Comparison of ENCODE assay signal across 8 cellular contexts in the genomic region with DNA sequence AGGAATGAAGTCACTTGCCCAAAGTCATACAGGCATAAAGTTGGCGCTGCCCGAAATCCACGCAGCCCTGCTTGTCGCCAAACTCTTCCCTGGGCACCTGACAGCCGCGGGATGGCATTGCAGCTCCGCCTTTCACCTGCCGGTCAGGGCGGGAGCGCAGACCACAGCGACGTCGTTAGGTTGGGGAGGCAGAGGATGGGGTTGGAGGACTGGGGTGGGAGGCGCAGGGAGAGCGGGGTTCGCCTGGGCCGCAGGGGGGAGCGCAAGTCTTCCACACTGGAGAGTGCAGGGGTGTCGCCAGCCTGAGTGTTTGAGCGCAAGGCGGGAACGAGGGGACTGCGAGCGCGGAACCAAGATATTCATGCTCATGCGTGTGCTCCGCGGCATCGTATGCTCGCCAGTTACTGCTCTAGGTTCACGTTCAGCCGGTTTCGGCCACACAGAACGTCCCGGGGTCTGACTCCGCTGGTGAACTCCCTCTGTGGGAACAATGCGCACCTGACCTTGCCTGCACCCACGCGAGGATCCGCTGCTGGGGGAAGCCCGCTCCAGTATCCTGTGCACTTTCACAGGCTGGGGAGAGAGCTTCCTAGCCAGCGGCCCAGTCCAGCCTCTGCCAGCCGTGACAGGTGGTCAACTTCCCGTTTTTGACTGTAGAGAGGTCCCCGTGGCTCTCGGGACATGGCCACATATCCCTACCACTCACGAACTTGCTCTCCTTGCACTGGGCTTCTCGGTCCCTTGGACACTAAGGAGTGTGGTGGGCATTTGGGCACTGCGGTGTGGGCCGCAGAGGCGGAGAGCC. TPM values are rescaled to one million over a fixed set of nuclear protein-coding genes. Genes with fewer than 3 reads are reported as not detected.
DNase-seq lines count a peak whose midpoint lies in the region; ATAC-seq and TF ChIP-seq lines count a peak whose summit lies in the region.

No MANE protein-coding gene starts in this region.

- POLR2A ChIA-PET in WTC11 (lab: Charles Lee), result interaction anchor here (0.6 to 0.7 kb wide), 3 partner anchors 37 to 1076 kb away, joined by 3 to 13 read pairs (median 4); no protein-coding TSS in a partner anchor

- H3K27me3 ChIP-seq in HAP-1 (ENCODE audit: low read depth), result peaks cover 13% of the 10 kb centered on the region
- no peaks in the 10 kb centered on the region for H3K27me3 ChIP-seq in SJCRH30

- DNase-seq in HAP-1 (ENCODE audit: low spot score in 2 of 2) (peak in 1 of 2 experiments; percentile 44), WTC11 (ENCODE audit: low spot score) (peak; percentile 69), head of caudate nucleus (peak; percentile 33 to 85 (median 70)), posterior cingulate gyrus (peak; percentile 43 to 94 (median 62)), cortex of kidney (lab: John Stamatoyannopoulos, UW) (no peak), SJCRH30 (no peak)

- in situ Hi-C loops in HAP-1 (cut with MboI; ENCODE audit: low sequenced_read_pairs), result no loop called here

- TF ChIP-seq CTCF in C4-2B (conservative IDR thresholded peaks at IDR 0.05), result peak; percentile 26
- TF ChIP-seq CTCF in WTC11 (IDR thresholded peaks at IDR 0.05), result no peak

- H3K27me3 Mint-ChIP-seq in WTC11 (ENCODE audit: low read depth), result peaks cover 58% of the 10 kb centered on the region

- H3K36me3 Mint-ChIP-seq in WTC11, result no peaks in the 10 kb centered on the region

- H3K9me3 Mint-ChIP-seq in WTC11, result no peaks in the 10 kb centered on the region

- CTCF ChIA-PET in WTC11 (lab: Charles Lee), result interaction anchor here (0.6 to 7.4 kb wide), 16 partner anchors 8 to 597 kb away, joined by 3 to 80 read pairs (median 6); partner anchors contain the start of gene DIS3L2

- ATAC-seq in WTC11 (peak; percentile 43), GM19351 (IDR thresholded peaks at IDR 0.05; ENCODE audit: unreplicated experiment) (no peak)

- peaks cover 15% of the 10 kb centered on the region for H3K4me1 Mint-ChIP-seq in WTC11

- H3K4me1 ChIP-seq in HAP-1 (peaks cover 6% of the 10 kb centered on the region; the same call in 1 of the 2 replicates), SJCRH30 (peaks cover 12% of the 10 kb centered on the region; the same call in 1 of the 2 replicates)

- no peak overlapping the region for H3K27ac Mint-ChIP-seq in WTC11

- intact Hi-C loops in head of caudate nucleus (cut with DNase I), result loop anchor here (5.0 kb wide), 2 partner anchors 215 to 400 kb away; no protein-coding TSS in a partner anchor
- intact Hi-C loops in posterior cingulate gyrus (cut with DNase I), result loop anchor here (5.0 kb wide), 1 partner anchor 515 kb away; no protein-coding TSS in a partner anchor

- no peaks in the 10 kb centered on the region for H3K9me3 ChIP-seq in HAP-1
- no peaks in the 10 kb centered on the region for H3K9me3 ChIP-seq in SJCRH30 (replicated peaks)

- peak overlapping the region; percentile 74 for H3K4me3 Mint-ChIP-seq in WTC11

- H3K36me3 ChIP-seq in HAP-1 (replicated peaks) (no peaks in the 10 kb centered on the region; the same call in 1 of the 2 replicates), SJCRH30 (no peaks in the 10 kb centered on the region)

- H3K27ac ChIP-seq in C4-2B (peak overlapping the region; percentile 31; the same call in 1 of the 2 replicates), SJCRH30 (no peak overlapping the region)

- H3K4me3 ChIP-seq in HAP-1 (peak overlapping the region; percentile 69), SJCRH30 (no peak overlapping the region)

TF ChIP-seq in WTC11, 78 proteins besides CTCF, POLR2A, EP300 and RAD21:
- TF ChIP-seq FOXK1 (CRISPR knock-in tag; IDR thresholded peaks at IDR 0.05), result peak; percentile 27; the same call in 1 of the 2 replicates
- no peak for TF ChIP-seq ZMAT4 (CRISPR knock-in tag; IDR thresholded peaks at IDR 0.05)
- 0 out of 2 replicates have a peak, but pooled peaks have one; percentile 1 for TF ChIP-seq ZNF232 (CRISPR knock-in tag; IDR thresholded peaks at IDR 0.05)

RNA-seq across cellular contexts. Expression of gene NPPC, which starts 0.8 kb away (rescaled TPM):
- 0.98 to 2.5 TPM (median 2.2 TPM) in 3 replicates for total RNA-seq in WTC11 (2021)
- 6.7 and 8.5 TPM in 2 replicates for total RNA-seq in SJCRH30 (2014; rRNA removed; shearing (Covaris generic))

RNA-seq across cellular contexts. Expression of gene DIS3L2, which starts 34.5 kb away (rescaled TPM):
- 26.7 to 32.5 TPM (median 28.5 TPM) in 3 replicates for total RNA-seq in WTC11 (2021)
- 23.1 and 33.2 TPM in 2 replicates for total RNA-seq in SJCRH30 (2014; rRNA removed; shearing (Covaris generic))

Comparison
In these comparisons a context has a peak if more than half of its experiments do, and no peak if none do; other contexts are left out.
1. DNase-seq: peak in WTC11 (single experiment), head of caudate nucleus (42 of 42) and posterior cingulate gyrus (10 of 10); none in cortex of kidney (single experiment) and SJCRH30 (0 of 2).